In genomic region chr5:102795546-102795945, GRCh38 we compare ENCODE assay signal across 1 cellular context.
TF ChIP-seq lines count a peak whose summit lies in the region.

No MANE protein-coding gene starts in this region.

TF ChIP-seq in HCT116, 20 proteins besides CTCF, POLR2A, EP300 and RAD21:
- TF ChIP-seq POLR2AphosphoS5 (IDR thresholded peaks at IDR 0.05; ENCODE audit: low read depth, low read length) (no peak), ZBTB33 (IDR thresholded peaks at IDR 0.05; ENCODE audit: extremely low read depth, insufficient replicate concordance, low read length) (no peak), YY1 (IDR thresholded peaks at IDR 0.05; ENCODE audit: extremely low read depth, insufficient replicate concordance, low read depth, low read length) (no peak), JUND (IDR thresholded peaks at IDR 0.05) (no peak), SIN3A (IDR thresholded peaks at IDR 0.05; ENCODE audit: low read depth) (no peak), ELF1 (IDR thresholded peaks at IDR 0.05; ENCODE audit: borderline replicate concordance, low read depth) (no peak), EZH2phosphoT487 (IDR thresholded peaks at IDR 0.05; ENCODE audit: borderline replicate concordance) (no peak), SP1 (IDR thresholded peaks at IDR 0.05; ENCODE audit: low read depth) (no peak), CBX3 (IDR thresholded peaks at IDR 0.05; ENCODE audit: low read depth) (no peak), MAX (IDR thresholded peaks at IDR 0.05) (no peak), TCF7L2 (IDR thresholded peaks at IDR 0.05; ENCODE audit: borderline replicate concordance, extremely low read depth, insufficient read depth, insufficient read length) (no peak), FOSL1 (IDR thresholded peaks at IDR 0.05; ENCODE audit: low read depth) (no peak), EGR1 (IDR thresholded peaks at IDR 0.05; ENCODE audit: low read depth) (no peak), ZNF274 (IDR thresholded peaks at IDR 0.05; ENCODE audit: low read depth, low read length) (no peak), SRF (IDR thresholded peaks at IDR 0.05; ENCODE audit: low read depth) (no peak), ZFX (IDR thresholded peaks at IDR 0.05) (no peak), ATF3 (IDR thresholded peaks at IDR 0.05) (no peak), EZH2 (IDR thresholded peaks at IDR 0.05) (no peak)
